In the genomic region with DNA sequence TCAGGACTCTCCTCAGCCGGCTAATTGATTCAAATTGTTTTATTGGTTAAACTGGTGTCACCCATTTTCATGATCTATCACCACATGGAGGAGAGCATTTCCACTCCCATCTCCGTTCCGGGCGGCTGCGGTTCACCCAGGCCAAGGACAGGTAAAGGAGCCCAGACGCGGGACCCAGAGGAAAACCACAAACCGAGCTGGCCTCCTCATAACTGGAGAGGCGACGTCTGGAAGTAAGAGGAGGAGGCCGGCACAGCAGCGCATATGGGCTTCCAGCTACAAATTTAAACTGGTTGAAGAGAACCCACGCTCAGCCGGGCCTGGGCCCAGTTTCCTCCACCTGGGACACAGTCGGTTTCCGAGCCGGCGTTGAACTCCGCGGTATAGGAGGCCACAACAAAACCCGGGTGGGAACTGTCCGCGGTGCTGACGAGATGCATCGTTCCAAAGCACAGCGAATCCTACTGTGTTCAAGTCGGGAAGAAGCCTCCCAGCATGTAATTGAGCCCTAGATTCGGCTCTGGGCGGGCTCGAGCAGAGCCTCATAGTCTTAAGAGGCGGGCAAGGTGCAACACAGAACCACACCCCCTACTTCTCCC, we compare ENCODE assay signal across 1 cellular context.
TF ChIP-seq lines count a peak whose summit lies in the region.

No MANE protein-coding gene starts in this region.

TF ChIP-seq in HepG2, 621 proteins besides CTCF, POLR2A, EP300 and RAD21 (continued from another document):
- TF ChIP-seq, protein P1, sequence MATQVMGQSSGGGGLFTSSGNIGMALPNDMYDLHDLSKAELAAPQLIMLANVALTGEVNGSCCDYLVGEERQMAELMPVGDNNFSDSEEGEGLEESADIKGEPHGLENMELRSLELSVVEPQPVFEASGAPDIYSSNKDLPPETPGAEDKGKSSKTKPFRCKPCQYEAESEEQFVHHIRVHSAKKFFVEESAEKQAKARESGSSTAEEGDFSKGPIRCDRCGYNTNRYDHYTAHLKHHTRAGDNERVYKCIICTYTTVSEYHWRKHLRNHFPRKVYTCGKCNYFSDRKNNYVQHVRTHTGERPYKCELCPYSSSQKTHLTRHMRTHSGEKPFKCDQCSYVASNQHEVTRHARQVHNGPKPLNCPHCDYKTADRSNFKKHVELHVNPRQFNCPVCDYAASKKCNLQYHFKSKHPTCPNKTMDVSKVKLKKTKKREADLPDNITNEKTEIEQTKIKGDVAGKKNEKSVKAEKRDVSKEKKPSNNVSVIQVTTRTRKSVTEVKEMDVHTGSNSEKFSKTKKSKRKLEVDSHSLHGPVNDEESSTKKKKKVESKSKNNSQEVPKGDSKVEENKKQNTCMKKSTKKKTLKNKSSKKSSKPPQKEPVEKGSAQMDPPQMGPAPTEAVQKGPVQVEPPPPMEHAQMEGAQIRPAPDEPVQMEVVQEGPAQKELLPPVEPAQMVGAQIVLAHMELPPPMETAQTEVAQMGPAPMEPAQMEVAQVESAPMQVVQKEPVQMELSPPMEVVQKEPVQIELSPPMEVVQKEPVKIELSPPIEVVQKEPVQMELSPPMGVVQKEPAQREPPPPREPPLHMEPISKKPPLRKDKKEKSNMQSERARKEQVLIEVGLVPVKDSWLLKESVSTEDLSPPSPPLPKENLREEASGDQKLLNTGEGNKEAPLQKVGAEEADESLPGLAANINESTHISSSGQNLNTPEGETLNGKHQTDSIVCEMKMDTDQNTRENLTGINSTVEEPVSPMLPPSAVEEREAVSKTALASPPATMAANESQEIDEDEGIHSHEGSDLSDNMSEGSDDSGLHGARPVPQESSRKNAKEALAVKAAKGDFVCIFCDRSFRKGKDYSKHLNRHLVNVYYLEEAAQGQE (IDR thresholded peaks at IDR 0.05; ENCODE audit: borderline replicate concordance in 1 of 2, low read depth in 1 of 2, low read length in 2 of 2) = peak; percentile 91 to 96
- TF ChIP-seq, protein P2, sequence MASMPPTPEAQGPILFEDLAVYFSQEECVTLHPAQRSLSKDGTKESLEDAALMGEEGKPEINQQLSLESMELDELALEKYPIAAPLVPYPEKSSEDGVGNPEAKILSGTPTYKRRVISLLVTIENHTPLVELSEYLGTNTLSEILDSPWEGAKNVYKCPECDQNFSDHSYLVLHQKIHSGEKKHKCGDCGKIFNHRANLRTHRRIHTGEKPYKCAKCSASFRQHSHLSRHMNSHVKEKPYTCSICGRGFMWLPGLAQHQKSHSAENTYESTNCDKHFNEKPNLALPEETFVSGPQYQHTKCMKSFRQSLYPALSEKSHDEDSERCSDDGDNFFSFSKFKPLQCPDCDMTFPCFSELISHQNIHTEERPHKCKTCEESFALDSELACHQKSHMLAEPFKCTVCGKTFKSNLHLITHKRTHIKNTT (CRISPR knock-in tag; IDR thresholded peaks at IDR 0.05) = no peak
- TF ChIP-seq ELF1 (CRISPR knock-in tag; IDR thresholded peaks at IDR 0.05) = no peak
- no peak for TF ChIP-seq GZF1 (CRISPR knock-in tag; IDR thresholded peaks at IDR 0.05)
- no peak for TF ChIP-seq ZNF143 (CRISPR knock-in tag; IDR thresholded peaks at IDR 0.05)
- no peak for TF ChIP-seq JUNB (CRISPR knock-in tag; IDR thresholded peaks at IDR 0.05; ENCODE audit: borderline replicate concordance)
- TF ChIP-seq, protein P3, sequence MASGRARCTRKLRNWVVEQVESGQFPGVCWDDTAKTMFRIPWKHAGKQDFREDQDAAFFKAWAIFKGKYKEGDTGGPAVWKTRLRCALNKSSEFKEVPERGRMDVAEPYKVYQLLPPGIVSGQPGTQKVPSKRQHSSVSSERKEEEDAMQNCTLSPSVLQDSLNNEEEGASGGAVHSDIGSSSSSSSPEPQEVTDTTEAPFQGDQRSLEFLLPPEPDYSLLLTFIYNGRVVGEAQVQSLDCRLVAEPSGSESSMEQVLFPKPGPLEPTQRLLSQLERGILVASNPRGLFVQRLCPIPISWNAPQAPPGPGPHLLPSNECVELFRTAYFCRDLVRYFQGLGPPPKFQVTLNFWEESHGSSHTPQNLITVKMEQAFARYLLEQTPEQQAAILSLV (CRISPR knock-in tag; IDR thresholded peaks at IDR 0.05; ENCODE audit: borderline replicate concordance) = no peak
- TF ChIP-seq FOXK1 (CRISPR knock-in tag; IDR thresholded peaks at IDR 0.05; ENCODE audit: borderline replicate concordance, low read depth) = peak; percentile 28; the same call in 1 of the 2 replicates
- peak; percentile 96; the same call in 1 of the 2 replicates for TF ChIP-seq EHMT2 (IDR thresholded peaks at IDR 0.05; ENCODE audit: borderline replicate concordance, low read depth, low read length)
- TF ChIP-seq MAF1 (CRISPR knock-in tag; IDR thresholded peaks at IDR 0.05; ENCODE audit: borderline replicate concordance) = no peak
- TF ChIP-seq JARID2 (CRISPR knock-in tag; IDR thresholded peaks at IDR 0.05; ENCODE audit: insufficient replicate concordance) = no peak
- TF ChIP-seq KLF6 (CRISPR knock-in tag; IDR thresholded peaks at IDR 0.05) = 0 out of 2 replicates have a peak, but pooled peaks have one; percentile 43
- TF ChIP-seq NCOR1 (IDR thresholded peaks at IDR 0.05; ENCODE audit: borderline replicate concordance, low read length) = no peak
- no peak for TF ChIP-seq MED13 (CRISPR knock-in tag; IDR thresholded peaks at IDR 0.05)
- TF ChIP-seq, protein P4, sequence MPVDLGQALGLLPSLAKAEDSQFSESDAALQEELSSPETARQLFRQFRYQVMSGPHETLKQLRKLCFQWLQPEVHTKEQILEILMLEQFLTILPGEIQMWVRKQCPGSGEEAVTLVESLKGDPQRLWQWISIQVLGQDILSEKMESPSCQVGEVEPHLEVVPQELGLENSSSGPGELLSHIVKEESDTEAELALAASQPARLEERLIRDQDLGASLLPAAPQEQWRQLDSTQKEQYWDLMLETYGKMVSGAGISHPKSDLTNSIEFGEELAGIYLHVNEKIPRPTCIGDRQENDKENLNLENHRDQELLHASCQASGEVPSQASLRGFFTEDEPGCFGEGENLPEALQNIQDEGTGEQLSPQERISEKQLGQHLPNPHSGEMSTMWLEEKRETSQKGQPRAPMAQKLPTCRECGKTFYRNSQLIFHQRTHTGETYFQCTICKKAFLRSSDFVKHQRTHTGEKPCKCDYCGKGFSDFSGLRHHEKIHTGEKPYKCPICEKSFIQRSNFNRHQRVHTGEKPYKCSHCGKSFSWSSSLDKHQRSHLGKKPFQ (CRISPR knock-in tag; IDR thresholded peaks at IDR 0.05; ENCODE audit: insufficient replicate concordance) = peak; percentile 44
- peak; percentile 41; the same call in 1 of the 2 replicates for TF ChIP-seq ERF (CRISPR knock-in tag; IDR thresholded peaks at IDR 0.05)
- no peak for TF ChIP-seq SP2 (CRISPR knock-in tag; IDR thresholded peaks at IDR 0.05)
- peak; percentile 71; the same call in 1 of the 2 replicates for TF ChIP-seq ZFP37 (CRISPR knock-in tag; IDR thresholded peaks at IDR 0.05; ENCODE audit: borderline replicate concordance)
- TF ChIP-seq TAF1 (CRISPR knock-in tag; IDR thresholded peaks at IDR 0.05) = no peak
- TF ChIP-seq, protein P5, sequence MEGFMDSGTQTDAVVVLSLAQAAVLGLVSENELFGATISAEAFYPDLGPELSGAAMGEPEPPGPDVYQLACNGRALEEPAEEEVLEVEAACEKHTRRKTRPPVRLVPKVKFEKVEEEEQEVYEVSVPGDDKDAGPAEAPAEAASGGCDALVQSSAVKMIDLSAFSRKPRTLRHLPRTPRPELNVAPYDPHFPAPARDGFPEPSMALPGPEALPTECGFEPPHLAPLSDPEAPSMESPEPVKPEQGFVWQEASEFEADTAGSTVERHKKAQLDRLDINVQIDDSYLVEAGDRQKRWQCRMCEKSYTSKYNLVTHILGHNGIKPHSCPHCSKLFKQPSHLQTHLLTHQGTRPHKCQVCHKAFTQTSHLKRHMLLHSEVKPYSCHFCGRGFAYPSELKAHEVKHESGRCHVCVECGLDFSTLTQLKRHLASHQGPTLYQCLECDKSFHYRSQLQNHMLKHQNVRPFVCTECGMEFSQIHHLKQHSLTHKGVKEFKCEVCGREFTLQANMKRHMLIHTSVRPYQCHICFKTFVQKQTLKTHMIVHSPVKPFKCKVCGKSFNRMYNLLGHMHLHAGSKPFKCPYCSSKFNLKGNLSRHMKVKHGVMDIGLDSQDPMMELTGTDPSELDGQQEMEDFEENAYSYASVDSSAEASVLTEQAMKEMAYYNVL (CRISPR knock-in tag; IDR thresholded peaks at IDR 0.05; ENCODE audit: borderline replicate concordance) = no peak
- TF ChIP-seq, protein P6, sequence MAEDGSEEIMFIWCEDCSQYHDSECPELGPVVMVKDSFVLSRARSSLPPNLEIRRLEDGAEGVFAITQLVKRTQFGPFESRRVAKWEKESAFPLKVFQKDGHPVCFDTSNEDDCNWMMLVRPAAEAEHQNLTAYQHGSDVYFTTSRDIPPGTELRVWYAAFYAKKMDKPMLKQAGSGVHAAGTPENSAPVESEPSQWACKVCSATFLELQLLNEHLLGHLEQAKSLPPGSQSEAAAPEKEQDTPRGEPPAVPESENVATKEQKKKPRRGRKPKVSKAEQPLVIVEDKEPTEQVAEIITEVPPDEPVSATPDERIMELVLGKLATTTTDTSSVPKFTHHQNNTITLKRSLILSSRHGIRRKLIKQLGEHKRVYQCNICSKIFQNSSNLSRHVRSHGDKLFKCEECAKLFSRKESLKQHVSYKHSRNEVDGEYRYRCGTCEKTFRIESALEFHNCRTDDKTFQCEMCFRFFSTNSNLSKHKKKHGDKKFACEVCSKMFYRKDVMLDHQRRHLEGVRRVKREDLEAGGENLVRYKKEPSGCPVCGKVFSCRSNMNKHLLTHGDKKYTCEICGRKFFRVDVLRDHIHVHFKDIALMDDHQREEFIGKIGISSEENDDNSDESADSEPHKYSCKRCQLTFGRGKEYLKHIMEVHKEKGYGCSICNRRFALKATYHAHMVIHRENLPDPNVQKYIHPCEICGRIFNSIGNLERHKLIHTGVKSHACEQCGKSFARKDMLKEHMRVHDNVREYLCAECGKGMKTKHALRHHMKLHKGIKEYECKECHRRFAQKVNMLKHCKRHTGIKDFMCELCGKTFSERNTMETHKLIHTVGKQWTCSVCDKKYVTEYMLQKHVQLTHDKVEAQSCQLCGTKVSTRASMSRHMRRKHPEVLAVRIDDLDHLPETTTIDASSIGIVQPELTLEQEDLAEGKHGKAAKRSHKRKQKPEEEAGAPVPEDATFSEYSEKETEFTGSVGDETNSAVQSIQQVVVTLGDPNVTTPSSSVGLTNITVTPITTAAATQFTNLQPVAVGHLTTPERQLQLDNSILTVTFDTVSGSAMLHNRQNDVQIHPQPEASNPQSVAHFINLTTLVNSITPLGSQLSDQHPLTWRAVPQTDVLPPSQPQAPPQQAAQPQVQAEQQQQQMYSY (CRISPR knock-in tag; IDR thresholded peaks at IDR 0.05) = 0 out of 2 replicates have a peak, but pooled peaks have one; percentile 38
- no peak for TF ChIP-seq AGO2 (optimal IDR thresholded peaks at IDR 0.05; ENCODE audit: low read depth, low read length)
- peak; percentile 56; the same call in 1 of the 2 replicates for TF ChIP-seq ZNF232 (CRISPR knock-in tag; IDR thresholded peaks at IDR 0.05; ENCODE audit: borderline replicate concordance)
- no peak for TF ChIP-seq ZNF282 (IDR thresholded peaks at IDR 0.05; ENCODE audit: partially characterized antibody)
- 0 out of 2 replicates have a peak, but pooled peaks have one; percentile 31 for TF ChIP-seq ZSCAN9 (CRISPR knock-in tag; IDR thresholded peaks at IDR 0.05; ENCODE audit: borderline replicate concordance)
- 0 out of 2 replicates have a peak, but pooled peaks have one; percentile 30 for TF ChIP-seq ZNF563 (CRISPR knock-in tag; IDR thresholded peaks at IDR 0.05)
- no peak for TF ChIP-seq ZNF12 (CRISPR knock-in tag; IDR thresholded peaks at IDR 0.05)
- TF ChIP-seq SRY (CRISPR knock-in tag; IDR thresholded peaks at IDR 0.05) = 0 out of 2 replicates have a peak, but pooled peaks have one; percentile 28
- no peak for TF ChIP-seq POLR2AphosphoS5 (IDR thresholded peaks at IDR 0.05; ENCODE audit: low read depth, low read length)
